In genomic region chr12:84484796-84485195, GRCh38 we compare ENCODE assay signal across 29 cellular contexts.
"Had no signal": no experiment of that assay in that cellular context is flagged by ENCODE, and none has a peak within 500 bp of the region (broad histone marks: within the 10 kb centered on the region; RNA-seq: fewer than 3 reads in every experiment).

No MANE protein-coding gene starts in this region.

- DNase-seq: naive thymus-derived CD4-positive, alpha-beta T cell; natural killer cell; nephron progenitor cell; nucleus accumbens; pancreas; right cardiac atrium; right lobe of liver; sigmoid colon; spleen; stimulated activated CD4-positive, alpha-beta T cell treated with anti-CD3 and anti-CD28 coated beads, Interleukin-12 subunit alpha, Interleukin-12 subunit beta, amount 100 ng/mL, for 4 hours; stimulated activated CD4-positive, alpha-beta T cell treated with anti-CD3 and anti-CD28 coated beads, Interleukin-2, amount 100 ng/mL, for 24 hours; stimulated activated CD4-positive, alpha-beta T cell treated with anti-CD3 and anti-CD28 coated beads, Interleukin-2, amount 100 ng/mL, for 48 hours; stimulated activated CD4-positive, alpha-beta T cell treated with anti-CD3 and anti-CD28 coated beads, Interleukin-4, amount 100 ng/mL, for 24 hours; stimulated activated naive B cell treated with anti-CD40 and anti-IgM and Interleukin-4, amounts not matched to agents 10 μg/mL and 1 μg/mL and 100 μg/mL, for 72 hours; stimulated activated naive CD4-positive, alpha-beta T cell treated with Interleukin-2 at 50 U/mL for 16 hours; stomach; thyroid gland; trophoblast cell; upper lobe of left lung had no signal

- H3K27me3 Mint-ChIP-seq: naive thymus-derived CD4-positive, alpha-beta T cell; stimulated activated naive B cell treated with anti-CD40 and anti-IgM and Interleukin-4, amounts not matched to agents 10 μg/mL and 1 μg/mL and 100 μg/mL, for 72 hours; stimulated activated naive CD8-positive, alpha-beta T cell treated with anti-CD3 and anti-CD28 coated beads, Interleukin-15, Interleukin-2, amounts not matched to agents 100 ng/mL and 50 ng/mL, for 24 hours had no signal

- H3K36me3 ChIP-seq: neutrophil, pancreas, prostate gland, right lobe of liver, sigmoid colon, spleen, stomach, thoracic aorta, thyroid gland, tibial nerve, upper lobe of left lung, vagina had no signal

- H3K4me1 Mint-ChIP-seq: naive thymus-derived CD4-positive, alpha-beta T cell; natural killer cell; nephron progenitor cell; neural crest cell; stimulated activated effector memory CD8-positive, alpha-beta T cell treated with anti-CD3 and anti-CD28 coated beads, Interleukin-12 subunit alpha, Interleukin-12 subunit beta, amount 100 ng/mL, for 72 hours; stimulated activated naive B cell treated with anti-CD40 and anti-IgM and Interleukin-4, amounts not matched to agents 10 μg/mL and 1 μg/mL and 100 μg/mL, for 72 hours had no signal

- ATAC-seq: naive thymus-derived CD4-positive, alpha-beta T cell; natural killer cell; pancreas; right cardiac atrium; right lobe of liver; stimulated activated effector memory CD8-positive, alpha-beta T cell treated with anti-CD3 and anti-CD28 coated beads, Interleukin-12 subunit alpha, Interleukin-12 subunit beta, amount 100 ng/mL, for 72 hours; stimulated activated naive B cell treated with anti-CD40 and anti-IgM and Interleukin-4, amounts not matched to agents 10 μg/mL and 1 μg/mL and 100 μg/mL, for 72 hours had no signal

- H3K27ac Mint-ChIP-seq: naive thymus-derived CD4-positive, alpha-beta T cell; natural killer cell; nephron progenitor cell; stimulated activated effector memory CD8-positive, alpha-beta T cell treated with anti-CD3 and anti-CD28 coated beads, Interleukin-12 subunit alpha, Interleukin-12 subunit beta, amount 100 ng/mL, for 72 hours; stimulated activated naive B cell treated with anti-CD40 and anti-IgM and Interleukin-4, amounts not matched to agents 10 μg/mL and 1 μg/mL and 100 μg/mL, for 72 hours; stimulated activated naive CD8-positive, alpha-beta T cell treated with anti-CD3 and anti-CD28 coated beads, Interleukin-15, Interleukin-2, amounts not matched to agents 100 ng/mL and 50 ng/mL, for 24 hours had no signal

- H3K9me3 ChIP-seq: neutrophil, pancreas, prostate gland, right lobe of liver, sigmoid colon, spleen, stomach, thoracic aorta, thyroid gland, tibial nerve, upper lobe of left lung, vagina had no signal

- H3K36me3 Mint-ChIP-seq: naive thymus-derived CD4-positive, alpha-beta T cell; natural killer cell; stimulated activated effector memory CD8-positive, alpha-beta T cell treated with anti-CD3 and anti-CD28 coated beads, Interleukin-12 subunit alpha, Interleukin-12 subunit beta, amount 100 ng/mL, for 72 hours; stimulated activated naive B cell treated with anti-CD40 and anti-IgM and Interleukin-4, amounts not matched to agents 10 μg/mL and 1 μg/mL and 100 μg/mL, for 72 hours had no signal

- H3K27me3 ChIP-seq: neutrophil, pancreas, right lobe of liver, sigmoid colon, spleen, stomach, thyroid gland, tibial nerve, upper lobe of left lung, vagina had no signal

- FAIRE-seq: urothelium cell line had no signal

- H3K4me2 ChIP-seq: smooth muscle cell had no signal

- H3K4me3 ChIP-seq: pancreas, prostate gland, right lobe of liver, sigmoid colon, smooth muscle cell, spleen, stomach, thoracic aorta, thyroid gland, tibial nerve, upper lobe of left lung, vagina had no signal

- H3K4me3 Mint-ChIP-seq: naive thymus-derived CD4-positive, alpha-beta T cell; natural killer cell; nephron progenitor cell; neural crest cell; stimulated activated effector memory CD8-positive, alpha-beta T cell treated with anti-CD3 and anti-CD28 coated beads, Interleukin-12 subunit alpha, Interleukin-12 subunit beta, amount 100 ng/mL, for 72 hours; stimulated activated naive B cell treated with anti-CD40 and anti-IgM and Interleukin-4, amounts not matched to agents 10 μg/mL and 1 μg/mL and 100 μg/mL, for 72 hours; stimulated activated naive CD8-positive, alpha-beta T cell treated with anti-CD3 and anti-CD28 coated beads, Interleukin-15, Interleukin-2, amounts not matched to agents 100 ng/mL and 50 ng/mL, for 24 hours had no signal

- H3K4me1 ChIP-seq: pancreas, prostate gland, right lobe of liver, sigmoid colon, spleen, stomach, thyroid gland, tibial nerve, upper lobe of left lung, vagina had no signal

- H3K27ac ChIP-seq: neutrophil, pancreas, prostate gland, right lobe of liver, sigmoid colon, spleen, stomach, thoracic aorta, thyroid gland, tibial nerve, upper lobe of left lung, vagina had no signal

- H3K9me3 Mint-ChIP-seq: nephron progenitor cell; neural crest cell; stimulated activated naive B cell treated with anti-CD40 and anti-IgM and Interleukin-4, amounts not matched to agents 10 μg/mL and 1 μg/mL and 100 μg/mL, for 72 hours; stimulated activated naive CD8-positive, alpha-beta T cell treated with anti-CD3 and anti-CD28 coated beads, Interleukin-15, Interleukin-2, amounts not matched to agents 100 ng/mL and 50 ng/mL, for 24 hours had no signal
